In the genomic region with DNA sequence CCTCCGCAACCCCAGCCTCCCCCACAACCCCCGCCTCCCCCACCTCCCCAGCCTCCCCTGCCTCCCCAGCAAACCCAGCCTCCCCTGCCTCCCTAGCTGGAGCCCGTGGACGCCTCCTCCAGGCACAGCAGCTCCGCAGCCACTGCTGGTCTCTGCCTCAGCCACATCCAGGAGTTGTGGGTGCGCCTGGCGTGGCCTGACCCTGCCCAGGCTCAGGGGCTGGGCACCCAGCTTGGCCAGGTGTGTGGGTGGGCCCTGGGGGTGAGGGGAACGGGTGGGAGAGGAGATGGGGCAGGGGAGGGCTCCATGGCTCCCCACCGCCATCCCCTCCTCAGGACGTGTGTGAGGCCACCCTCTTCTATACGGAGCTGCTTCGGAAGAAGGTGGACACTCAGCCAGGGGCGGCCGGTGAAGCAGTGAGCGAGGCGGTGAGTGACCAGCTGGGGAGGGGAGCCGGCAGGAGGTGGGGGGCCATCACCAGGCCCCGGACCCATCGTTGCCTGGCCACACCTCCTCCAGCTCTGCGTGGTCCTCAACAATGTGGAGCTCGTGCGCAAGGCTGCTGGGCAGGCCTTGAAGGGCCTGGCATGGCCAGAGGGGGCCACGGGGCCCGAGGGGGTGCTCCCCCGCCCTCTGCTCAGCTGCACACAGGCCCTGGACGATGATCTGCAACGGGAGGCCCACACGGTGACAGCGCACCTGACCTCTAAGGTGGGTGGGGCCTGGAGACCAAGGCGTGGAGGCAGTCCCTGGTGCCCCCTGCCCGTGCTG, we compare ENCODE assay signal across 16 cellular contexts. TPM values are rescaled to one million over a fixed set of nuclear protein-coding genes. Genes with fewer than 3 reads are reported as not detected.
DNase-seq lines count a peak whose midpoint lies in the region; ATAC-seq, FAIRE-seq and TF ChIP-seq lines count a peak whose summit lies in the region.
"Had no signal": no experiment of that assay in that cellular context is flagged by ENCODE, and none has a peak within 500 bp of the region (broad histone marks: within the 10 kb centered on the region; RNA-seq: fewer than 3 reads in every experiment).

No MANE protein-coding gene starts in this region.

- no peak for TF ChIP-seq CTCF in H1 (IDR thresholded peaks at IDR 0.05; ENCODE audit: control extremely low read depth in 1 of 3, insufficient read depth in 1 of 3, low read depth in 1 of 3, low read length in 3 of 3)

- no peak for DNase-seq in activated naive CD8-positive, alpha-beta T cell treated with anti-CD3 and anti-CD28 coated beads for 36 hours
- no peak for DNase-seq in activated naive CD8-positive, alpha-beta T cell treated with anti-CD3 and anti-CD28 coated beads, Interleukin-2, amount 50 U/mL, for 24 hours
- DNase-seq in H1 (ENCODE audit: low read depth in 1 of 2, low spot score in 2 of 2): no peak
- no peak for DNase-seq in stimulated activated naive B cell treated with anti-CD40 and anti-IgM and Interleukin-4, amounts not matched to agents 10 μg/mL and 1 μg/mL and 100 μg/mL, for 72 hours
- no peak for DNase-seq in stimulated activated CD4-positive, alpha-beta T cell treated with anti-CD3 and anti-CD28 coated beads, Interleukin-1b, Interleukin-23, amount 100 ng/mL, for 48 hours
- DNase-seq in NOMO-1 treated with dmso at 0.1 percent for 144 hours (lab: John Stamatoyannopoulos, UW; ENCODE audit: unreplicated experiment): no peak
- DNase-seq: AML-193, DMS153, DMS79, GDM1 had no signal

- H2AFZ ChIP-seq in H1 (ENCODE audit: low read length): no peak overlapping the region

- H2BK15ac ChIP-seq in H1 (ENCODE audit: low read length): no peak overlapping the region

- H3K9me3 ChIP-seq in H1 (ENCODE audit: insufficient read depth in 2 of 2, low read depth in 1 of 2, low read length in 1 of 2): no peaks in the 10 kb centered on the region
- H3K9me3 ChIP-seq: A549, HAP-1 had no signal

- H3K27me3 Mint-ChIP-seq in activated naive CD8-positive, alpha-beta T cell treated with anti-CD3 and anti-CD28 coated beads for 36 hours: no peaks in the 10 kb centered on the region
- H3K27me3 Mint-ChIP-seq in activated naive CD8-positive, alpha-beta T cell treated with anti-CD3 and anti-CD28 coated beads, Interleukin-2, amount 50 U/mL, for 24 hours: no peaks in the 10 kb centered on the region
- no peaks in the 10 kb centered on the region for H3K27me3 Mint-ChIP-seq in stimulated activated naive B cell treated with anti-CD40 and anti-IgM and Interleukin-4, amounts not matched to agents 10 μg/mL and 1 μg/mL and 100 μg/mL, for 72 hours
- H3K27me3 Mint-ChIP-seq: CD4-positive, alpha-beta memory T cell had no signal

- no peak overlapping the region for H3K56ac ChIP-seq in H1 (replicated peaks; ENCODE audit: insufficient read length, low read depth, low read length)

- H3K79me1 ChIP-seq in H1 (ENCODE audit: low read depth, low read length): 0 out of 2 replicates have a peak, but pooled peaks cover 2% of the 10 kb centered on the region

- H2BK120ac ChIP-seq in H1 (replicated peaks; ENCODE audit: low read depth, low read length): no peak overlapping the region

- H3K36me3 ChIP-seq in H1 (ENCODE audit: control insufficient read depth in 2 of 4, insufficient read depth in 4 of 4, low read length in 3 of 4): peaks cover 4 to 9% (median 5%) of the 10 kb centered on the region in 4 experiments; a peak in 4 of 8 replicates

- H3K4me2 ChIP-seq in H1 (ENCODE audit: insufficient read depth in 1 of 2, low read depth in 2 of 2, low read length in 2 of 2): no peak overlapping the region
- H3K4me2 ChIP-seq: A549 had no signal

- H3K23me2 ChIP-seq in H1 (ENCODE audit: low read depth, low read length): peaks cover 4% of the 10 kb centered on the region; the same call in 1 of the 2 replicates

- CTCF ChIA-PET in H1 (lab: Charles Lee; ENCODE audit: partially characterized antibody): interaction anchor here (0.6 to 11.1 kb wide), 8 partner anchors 9 to 79 kb away, joined by 3 to 52 read pairs (median 5); a partner anchor contains a TSS

- peaks cover 0 to 11% of the 10 kb centered on the region in 2 experiments for H4K20me1 ChIP-seq in H1 (replicated peaks in 1 of 2; ENCODE audit: control insufficient read depth in 1 of 2, insufficient read depth in 2 of 2, low read length in 2 of 2)

- ATAC-seq in activated naive CD8-positive, alpha-beta T cell treated with anti-CD3 and anti-CD28 coated beads, Interleukin-2, amount 50 U/mL, for 24 hours: no peak
- ATAC-seq in stimulated activated naive B cell treated with anti-CD40 and anti-IgM and Interleukin-4, amounts not matched to agents 10 μg/mL and 1 μg/mL and 100 μg/mL, for 72 hours (replicated peaks): no peak
- ATAC-seq: A549 had no signal

- no peak overlapping the region for H4K91ac ChIP-seq in H1 (replicated peaks; ENCODE audit: insufficient read length, low read length)

- peak overlapping the region; percentile 57; the same call in 1 of the 2 replicates for H4K8ac ChIP-seq in H1 (ENCODE audit: extremely low read depth, insufficient read depth, low read length)

- no peak overlapping the region for H4K5ac ChIP-seq in H1 (ENCODE audit: insufficient read length, low read depth, low read length)

- H3K4me3 ChIP-seq in H1 (ENCODE audit: extremely low read depth in 1 of 4, insufficient read depth in 2 of 4, low read depth in 3 of 4, low read length in 4 of 4): no peak overlapping the region
- H3K4me3 ChIP-seq: A549, HAP-1 had no signal

- peaks cover 0 to 4% of the 10 kb centered on the region in 2 experiments; a peak in 1 of 4 replicates for H3K79me2 ChIP-seq in H1 (ENCODE audit: control insufficient read depth in 1 of 2, insufficient read depth in 2 of 2, low read length in 2 of 2)

- peaks cover 2% of the 10 kb centered on the region for H3K36me3 Mint-ChIP-seq in activated naive CD8-positive, alpha-beta T cell treated with anti-CD3 and anti-CD28 coated beads for 36 hours
- H3K36me3 Mint-ChIP-seq in activated naive CD8-positive, alpha-beta T cell treated with anti-CD3 and anti-CD28 coated beads, Interleukin-2, amount 50 U/mL, for 24 hours (ENCODE audit: low read depth): peaks cover 4% of the 10 kb centered on the region
- H3K36me3 Mint-ChIP-seq in stimulated activated naive B cell treated with anti-CD40 and anti-IgM and Interleukin-4, amounts not matched to agents 10 μg/mL and 1 μg/mL and 100 μg/mL, for 72 hours: peaks cover 4 to 16% of the 10 kb centered on the region in 2 donors

- H3K4me3 Mint-ChIP-seq in activated naive CD8-positive, alpha-beta T cell treated with anti-CD3 and anti-CD28 coated beads for 36 hours: no peak overlapping the region
- H3K4me3 Mint-ChIP-seq in activated naive CD8-positive, alpha-beta T cell treated with anti-CD3 and anti-CD28 coated beads, Interleukin-2, amount 50 U/mL, for 24 hours: no peak overlapping the region
- no peak overlapping the region for H3K4me3 Mint-ChIP-seq in stimulated activated naive B cell treated with anti-CD40 and anti-IgM and Interleukin-4, amounts not matched to agents 10 μg/mL and 1 μg/mL and 100 μg/mL, for 72 hours
- H3K4me3 Mint-ChIP-seq: CD4-positive, alpha-beta memory T cell had no signal

- H2BK12ac ChIP-seq in H1 (ENCODE audit: low read depth, low read length): no peak overlapping the region

- POLR2A ChIA-PET in H1 (lab: Charles Lee; ENCODE audit: partially characterized antibody): interaction anchor here (1.0 to 3.0 kb wide), 6 partner anchors 13 to 76 kb away, joined by 3 to 19 read pairs (median 4); a partner anchor contains a TSS

- no peaks in the 10 kb centered on the region for H3K9me3 Mint-ChIP-seq in activated naive CD8-positive, alpha-beta T cell treated with anti-CD3 and anti-CD28 coated beads for 36 hours
- H3K9me3 Mint-ChIP-seq in activated naive CD8-positive, alpha-beta T cell treated with anti-CD3 and anti-CD28 coated beads, Interleukin-2, amount 50 U/mL, for 24 hours: no peaks in the 10 kb centered on the region
- no peaks in the 10 kb centered on the region for H3K9me3 Mint-ChIP-seq in stimulated activated naive B cell treated with anti-CD40 and anti-IgM and Interleukin-4, amounts not matched to agents 10 μg/mL and 1 μg/mL and 100 μg/mL, for 72 hours

- TF ChIP-seq POLR2A in H1 (IDR thresholded peaks at IDR 0.05; ENCODE audit: control extremely low read depth in 1 of 2, low read depth in 2 of 2, low read length in 2 of 2): no peak

- H3K14ac ChIP-seq in H1 (ENCODE audit: insufficient read length): no peak overlapping the region

- WGBS in H1 (ENCODE audit: extremely low coverage in 1 of 2, insufficient coverage in 1 of 2, insufficient read length in 1 of 2, insufficient replicate concordance in 2 of 2, low coverage in 1 of 2, low lambda C conversion rate in 2 of 2, missing lambda C conversion rate in 1 of 2), 2 experiments: 92% methylated on average over 22 of the region's 31 CpGs; no CpG with 5 or more reads in 1 of the 2 experiments

- H3K23ac ChIP-seq in H1 (ENCODE audit: insufficient read length): no peak overlapping the region

- no peak for TF ChIP-seq RAD21 in H1 (IDR thresholded peaks at IDR 0.05 in 1 of 2, conservative IDR thresholded peaks at IDR 0.05 in 1 of 2; ENCODE audit: low read depth in 2 of 2, low read length in 2 of 2)

- no peak for TF ChIP-seq EP300 in H1 (IDR thresholded peaks at IDR 0.05; ENCODE audit: borderline replicate concordance in 1 of 2, low read depth in 2 of 2, low read length in 2 of 2)

- no peak overlapping the region for H3K9ac ChIP-seq in H1 (replicated peaks in 1 of 4; ENCODE audit: extremely low read depth in 1 of 4, low read depth in 3 of 4, low read length in 3 of 4)

- peaks cover 0 to 6% (median 0%) of the 10 kb centered on the region in 4 experiments; a peak in 3 of 7 replicates for H3K27me3 ChIP-seq in H1 (replicated peaks in 1 of 4; ENCODE audit: control insufficient read depth in 3 of 4, extremely low read depth in 1 of 4, insufficient read depth in 3 of 4, low read length in 3 of 4)

- no peak overlapping the region for H3K18ac ChIP-seq in H1 (ENCODE audit: extremely low read depth, low read length)

- no peak overlapping the region for H2BK20ac ChIP-seq in H1 (ENCODE audit: low read length)

- no peak overlapping the region for H2AK5ac ChIP-seq in H1 (ENCODE audit: low read depth, low read length)

- H3K4ac ChIP-seq in H1 (replicated peaks; ENCODE audit: insufficient read length, low read depth, low read length): no peak overlapping the region

- no peak for FAIRE-seq in H1 (lab: Jason Lieb, UNC)
- FAIRE-seq: A549, GM19239 had no signal

- peaks cover 0 to 15% (median 4%) of the 10 kb centered on the region in 4 experiments; a peak in 5 of 7 replicates for H3K4me1 ChIP-seq in H1 (replicated peaks in 1 of 4; ENCODE audit: control insufficient read depth in 3 of 4, insufficient read depth in 4 of 4, low read length in 3 of 4)

- H3K27ac ChIP-seq in H1 (ENCODE audit: low read depth, low read length): no peak overlapping the region
- H3K27ac ChIP-seq: 22Rv1, A549, C4-2B had no signal

- peaks cover 22% of the 10 kb centered on the region for H3K4me1 Mint-ChIP-seq in activated naive CD8-positive, alpha-beta T cell treated with anti-CD3 and anti-CD28 coated beads for 36 hours
- H3K4me1 Mint-ChIP-seq in activated naive CD8-positive, alpha-beta T cell treated with anti-CD3 and anti-CD28 coated beads, Interleukin-2, amount 50 U/mL, for 24 hours: peaks cover 27% of the 10 kb centered on the region
- peaks cover 28 to 50% of the 10 kb centered on the region in 2 donors for H3K4me1 Mint-ChIP-seq in stimulated activated naive B cell treated with anti-CD40 and anti-IgM and Interleukin-4, amounts not matched to agents 10 μg/mL and 1 μg/mL and 100 μg/mL, for 72 hours

- no peak overlapping the region for H2BK5ac ChIP-seq in H1 (ENCODE audit: low read depth, low read length)

- H3K27ac Mint-ChIP-seq in activated naive CD8-positive, alpha-beta T cell treated with anti-CD3 and anti-CD28 coated beads for 36 hours: peak overlapping the region; percentile 42
- H3K27ac Mint-ChIP-seq in activated naive CD8-positive, alpha-beta T cell treated with anti-CD3 and anti-CD28 coated beads, Interleukin-2, amount 50 U/mL, for 24 hours: no peak overlapping the region
- peak overlapping the region; percentile 14 for H3K27ac Mint-ChIP-seq in stimulated activated naive B cell treated with anti-CD40 and anti-IgM and Interleukin-4, amounts not matched to agents 10 μg/mL and 1 μg/mL and 100 μg/mL, for 72 hours

RNA-seq across cellular contexts. Expression of a gene that starts 5.8 kb away (rescaled TPM):
- total RNA-seq in activated naive CD8-positive, alpha-beta T cell treated with anti-CD3 and anti-CD28 coated beads for 36 hours: 10 to 100 TPM; 80.3 to 82.6 TPM
- 45.9 and 52.3 TPM in 2 replicates for total RNA-seq in H1 (2021; fragmentation: NEBNext Ultra II Directional; extraction: Animal tissue kit (Norgen Biotek cat#: 25700))
- polyA plus RNA-seq in H1 (2011; rRNA removed): 43.1 and 66.0 TPM in 2 replicates
- polyA plus RNA-seq in H1 (2011; cell fraction: cytosol; rRNA removed): 60.3 TPM
- 46.0 TPM for polyA plus RNA-seq in H1 (2011; cell fraction: nucleus; rRNA removed)
- 31.8 to 57.4 TPM (median 53.2 TPM) in 4 replicates for polyA plus RNA-seq in H1 (2012, experiment 1 of 2)
- 37.5 TPM for polyA plus RNA-seq in H1 (2012, experiment 2 of 2)
- 25.0 TPM for polyA plus RNA-seq in H1 (2013, experiment 1 of 2)
- 26.0 TPM for polyA plus RNA-seq in H1 (2013, experiment 2 of 2)
- 10.2 and 10.8 TPM in 2 replicates for polyA minus RNA-seq in H1 (2011; rRNA and poly(A)+ RNA removed)
- 31.2 TPM for polyA minus RNA-seq in H1 (2011; cell fraction: cytosol; rRNA and poly(A)+ RNA removed)
- 19.7 TPM for polyA minus RNA-seq in H1 (2011; cell fraction: nucleus; rRNA and poly(A)+ RNA removed)

RNA-seq across cellular contexts. Expression of a gene that starts 5.9 kb away (rescaled TPM):
- 10 to 100 TPM; 19.2 to 19.7 TPM for total RNA-seq in activated naive CD8-positive, alpha-beta T cell treated with anti-CD3 and anti-CD28 coated beads for 36 hours
- 25.2 and 26.2 TPM in 2 replicates for total RNA-seq in H1 (2021; fragmentation: NEBNext Ultra II Directional; extraction: Animal tissue kit (Norgen Biotek cat#: 25700))
- 51.2 and 73.3 TPM in 2 replicates for polyA plus RNA-seq in H1 (2011; rRNA removed)
- 45.7 TPM for polyA plus RNA-seq in H1 (2011; cell fraction: cytosol; rRNA removed)
- 73.3 TPM for polyA plus RNA-seq in H1 (2011; cell fraction: nucleus; rRNA removed)
- 21.7 to 30.2 TPM (median 28.6 TPM) in 4 replicates for polyA plus RNA-seq in H1 (2012, experiment 1 of 2)
- 17.9 TPM for polyA plus RNA-seq in H1 (2012, experiment 2 of 2)
- 22.1 TPM for polyA plus RNA-seq in H1 (2013, experiment 1 of 2)
- polyA plus RNA-seq in H1 (2013, experiment 2 of 2): 23.7 TPM
- polyA minus RNA-seq in H1 (2011; rRNA and poly(A)+ RNA removed): 9.9 and 10.5 TPM in 2 replicates
- 9.3 TPM for polyA minus RNA-seq in H1 (2011; cell fraction: cytosol; rRNA and poly(A)+ RNA removed)
- polyA minus RNA-seq in H1 (2011; cell fraction: nucleus; rRNA and poly(A)+ RNA removed): 13.4 TPM

RNA-seq across cellular contexts. Expression of a gene that starts 12.4 kb away (rescaled TPM):
- under 1 TPM; 0.12 to 0.46 TPM for total RNA-seq in activated naive CD8-positive, alpha-beta T cell treated with anti-CD3 and anti-CD28 coated beads for 36 hours
- total RNA-seq in H1 (2021; fragmentation: NEBNext Ultra II Directional; extraction: Animal tissue kit (Norgen Biotek cat#: 25700)): 6.8 and 7.9 TPM in 2 replicates
- 2.9 and 6.3 TPM in 2 replicates for polyA plus RNA-seq in H1 (2011; rRNA removed)
- 4.8 TPM for polyA plus RNA-seq in H1 (2011; cell fraction: cytosol; rRNA removed)
- polyA plus RNA-seq in H1 (2011; cell fraction: nucleus; rRNA removed): 33.8 TPM
- 4.5 to 6.4 TPM (median 5.6 TPM) in 4 replicates for polyA plus RNA-seq in H1 (2012, experiment 1 of 2)
- polyA plus RNA-seq in H1 (2012, experiment 2 of 2): 2.6 TPM
- 5.0 TPM for polyA plus RNA-seq in H1 (2013, experiment 1 of 2)
- polyA plus RNA-seq in H1 (2013, experiment 2 of 2): 3.4 TPM
- polyA minus RNA-seq in H1 (2011; rRNA and poly(A)+ RNA removed): 2.0 and 2.1 TPM in 2 replicates
- 5.7 TPM for polyA minus RNA-seq in H1 (2011; cell fraction: cytosol; rRNA and poly(A)+ RNA removed)
- polyA minus RNA-seq in H1 (2011; cell fraction: nucleus; rRNA and poly(A)+ RNA removed): 11.1 TPM

RNA-seq across cellular contexts. Expression of a gene that starts 36.4 kb away (rescaled TPM):
- 100 to 1,000 TPM; 280 to 282 TPM for total RNA-seq in activated naive CD8-positive, alpha-beta T cell treated with anti-CD3 and anti-CD28 coated beads for 36 hours
- total RNA-seq in H1 (2021; fragmentation: NEBNext Ultra II Directional; extraction: Animal tissue kit (Norgen Biotek cat#: 25700)): 268 and 272 TPM in 2 replicates
- 148 and 162 TPM in 2 replicates for polyA plus RNA-seq in H1 (2011; rRNA removed)
- 142 TPM for polyA plus RNA-seq in H1 (2011; cell fraction: cytosol; rRNA removed)
- 143 TPM for polyA plus RNA-seq in H1 (2011; cell fraction: nucleus; rRNA removed)
- polyA plus RNA-seq in H1 (2012, experiment 1 of 2): 186 to 197 TPM (median 190 TPM) in 4 replicates
- polyA plus RNA-seq in H1 (2012, experiment 2 of 2): 278 TPM
- polyA plus RNA-seq in H1 (2013, experiment 1 of 2): 202 TPM
- polyA plus RNA-seq in H1 (2013, experiment 2 of 2): 204 TPM
- 87.2 and 89.0 TPM in 2 replicates for polyA minus RNA-seq in H1 (2011; rRNA and poly(A)+ RNA removed)
- polyA minus RNA-seq in H1 (2011; cell fraction: cytosol; rRNA and poly(A)+ RNA removed): 84.7 TPM
- 99.4 TPM for polyA minus RNA-seq in H1 (2011; cell fraction: nucleus; rRNA and poly(A)+ RNA removed)
